Comparison of ENCODE assay signal across 1 cellular context in genomic region chr19:49488863-49489537, GRCh38.
TF ChIP-seq lines count a peak whose summit lies in the region.

No MANE protein-coding gene starts in this region.

TF ChIP-seq in H1, 55 proteins besides CTCF, POLR2A, EP300 and RAD21:
- TF ChIP-seq SP1 (IDR thresholded peaks at IDR 0.05; ENCODE audit: low read depth, low read length) (no peak), NRF1 (IDR thresholded peaks at IDR 0.05; ENCODE audit: low read depth, low read length) (no peak), CREB1 (IDR thresholded peaks at IDR 0.05) (no peak), POLR2AphosphoS5 (IDR thresholded peaks at IDR 0.05; ENCODE audit: low read depth, low read length) (peak; percentile 11), MAFK (IDR thresholded peaks at IDR 0.05; ENCODE audit: low read depth, low read length) (peak; percentile 4; the same call in 1 of the 2 replicates), SAP30 (IDR thresholded peaks at IDR 0.05; ENCODE audit: insufficient read depth, insufficient replicate concordance, low read length) (no peak), TAF7 (optimal IDR thresholded peaks at IDR 0.05; ENCODE audit: borderline replicate concordance, low read depth, low read length) (peak; percentile 11), POU5F1 (IDR thresholded peaks at IDR 0.05; ENCODE audit: low read depth, low read length) (no peak)
